8 cellular contexts compared by ENCODE assay signal in the genomic region with DNA sequence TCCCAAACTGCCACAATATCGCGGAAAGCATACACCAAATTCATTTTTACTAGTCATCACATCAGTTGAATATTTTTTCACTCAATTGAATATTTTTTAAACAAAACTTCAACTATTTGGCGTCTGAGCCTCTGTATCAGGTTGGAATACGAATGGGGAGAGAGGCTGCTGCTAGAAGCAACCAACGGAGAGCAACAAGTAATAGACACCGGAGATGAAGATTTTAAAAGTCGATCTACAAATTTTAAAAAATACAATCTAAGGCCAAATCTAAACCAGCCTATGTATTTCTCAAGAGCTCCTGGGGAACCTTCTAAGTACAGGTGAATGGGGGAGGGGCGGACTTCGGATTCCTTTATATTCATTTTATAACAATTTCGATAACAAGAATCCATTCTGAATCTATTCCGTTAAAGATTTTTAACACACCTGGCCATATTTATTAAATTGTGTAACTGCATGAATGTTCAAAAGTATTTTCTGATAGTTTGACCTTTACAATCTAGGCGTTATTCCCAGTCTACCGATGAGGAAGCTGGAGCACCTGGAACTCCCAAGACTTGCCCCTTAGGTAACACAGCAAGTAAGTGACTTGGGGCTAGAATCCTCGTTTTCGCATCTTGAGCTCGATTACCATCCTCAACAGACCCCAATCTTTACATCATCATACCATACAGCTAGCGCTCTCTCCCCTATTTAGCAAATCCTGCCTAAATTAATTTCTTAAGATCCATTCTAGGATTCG. TPM values are rescaled to one million over a fixed set of nuclear protein-coding genes. Genes with fewer than 3 reads are reported as not detected.
DNase-seq lines count a peak whose midpoint lies in the region; TF ChIP-seq lines count a peak whose summit lies in the region.

No MANE protein-coding gene starts in this region.

- DNase-seq in HT-29 (ENCODE audit: low spot score) (peak; percentile 49), T47D (ENCODE audit: low read depth in 1 of 2, low spot score in 1 of 2) (peak; percentile 28 to 44), HCEC 1CT (no peak), NOMO-1 treated with dmso at 0.1 percent for 144 hours (lab: John Stamatoyannopoulos, UW; ENCODE audit: unreplicated experiment) (no peak), NCI-H187 treated with DMSO at 0.1 percent for 48 hours (lab: John Stamatoyannopoulos, UW) (no peak)
- DNase-seq in activated effector memory CD4-positive, alpha-beta T cell treated with Interleukin-2 at 50 U/mL for 16 hours: no peak

- no peak for TF ChIP-seq CTCF in C4-2B (conservative IDR thresholded peaks at IDR 0.05)

- peaks cover 19% of the 10 kb centered on the region for H3K4me1 ChIP-seq in mononuclear cell (ENCODE audit: insufficient read depth, low read length)

- in situ Hi-C loops in T47D (cut with HindIII; ENCODE audit: low pct_unique_long_range_greater_than_20kb, low sequenced_read_pairs): no loop called here

- peak overlapping the region; percentile 66 for H3K4me3 ChIP-seq in mononuclear cell (ENCODE audit: low read length)

- peak overlapping the region; percentile 99 for H3K27ac ChIP-seq in C4-2B

- no peaks in the 10 kb centered on the region for H3K27me3 ChIP-seq in mononuclear cell (ENCODE audit: insufficient read depth, low read length)

- H3K9me3 ChIP-seq in mononuclear cell (ENCODE audit: low read depth, low read length): no peaks in the 10 kb centered on the region

RNA-seq across cellular contexts. Expression of a gene that starts 1.2 kb away (rescaled TPM):
- total RNA-seq in HT-29 (2014; rRNA removed; shearing (Covaris generic)): 17.8 and 23.7 TPM in 2 replicates
- total RNA-seq in mononuclear cell: 4.3 TPM

Comparison
In these comparisons a context has a peak if more than half of its experiments do, and no peak if none do; other contexts are left out.
1. DNase-seq: peak in HT-29 (single experiment) and T47D (2 of 2); none in HCEC 1CT (single experiment), NOMO-1 treated with dmso at 0.1 percent for 144 hours (single experiment), NCI-H187 treated with DMSO at 0.1 percent for 48 hours (single experiment) and activated effector memory CD4-positive, alpha-beta T cell treated with Interleukin-2 at 50 U/mL for 16 hours (single experiment).